1 cellular context compared by ENCODE assay signal in the genomic region with DNA sequence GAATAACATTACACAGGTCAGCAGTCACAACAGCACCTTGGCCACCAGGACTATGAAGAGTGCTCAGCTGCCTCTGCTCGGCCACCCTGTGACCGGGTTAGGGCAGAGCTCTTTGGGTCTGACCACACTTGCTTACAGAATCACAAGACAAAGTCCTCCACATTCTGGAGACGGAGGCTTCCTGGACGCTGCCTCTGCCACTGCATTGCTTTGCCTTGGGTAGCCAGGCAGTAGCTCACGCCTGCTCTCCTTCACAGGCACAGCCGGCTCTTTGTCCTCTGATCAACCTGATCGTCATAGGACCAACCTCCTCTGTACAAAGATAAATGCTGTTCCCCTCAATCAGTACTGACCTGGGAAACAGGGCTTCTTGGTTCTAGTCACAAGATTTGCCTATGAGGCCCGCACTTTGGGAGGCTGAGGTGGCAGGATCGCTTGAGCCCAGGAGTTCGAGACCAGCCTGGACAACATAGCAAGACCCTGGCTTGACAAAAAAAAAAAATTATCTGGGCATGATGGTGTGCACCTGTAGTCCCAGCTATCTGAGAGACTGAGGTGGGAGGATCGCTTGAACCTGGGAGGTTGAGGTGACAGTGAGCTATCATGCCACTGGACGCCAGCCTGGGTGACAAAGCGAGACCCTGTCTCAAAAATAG.
A peak's percentile ranks its signal among the peaks of the same experiment; 100 is the strongest.
TF ChIP-seq lines count a peak whose summit lies in the region.

No MANE protein-coding gene starts in this region.

TF ChIP-seq in K562, 482 proteins besides CTCF, POLR2A, EP300 and RAD21:
- TF ChIP-seq ZNF121 (CRISPR knock-in tag; conservative IDR thresholded peaks at IDR 0.05) (peak; percentile 86), HEY1 (CRISPR knock-in tag; IDR thresholded peaks at IDR 0.05; ENCODE audit: borderline replicate concordance) (no peak)
